8 cellular contexts compared by ENCODE assay signal in genomic region chr2:173898178-173898668, GRCh38.
DNase-seq lines count a peak whose midpoint lies in the region; ATAC-seq and TF ChIP-seq lines count a peak whose summit lies in the region.

No MANE protein-coding gene starts in this region.

- peak; percentile 10 for DNase-seq in fibroblast of villous mesenchyme (ENCODE audit: low read depth)
- no peak for DNase-seq in aorta
- DNase-seq in stimulated activated naive CD4-positive, alpha-beta T cell (lab: John Stamatoyannopoulos, UW): no peak
- DNase-seq in NCI-H2196 treated with DMSO at 0.1 percent for 48 hours (lab: John Stamatoyannopoulos, UW; ENCODE audit: unreplicated experiment): no peak
- no peak for DNase-seq in NCI-H1048 (lab: John Stamatoyannopoulos, UW)

- H3K4me3 ChIP-seq in fibroblast of villous mesenchyme (ENCODE audit: low read depth, low read length) (no peak overlapping the region), aorta (ENCODE audit: low read length in 2 of 2) (no peak overlapping the region)

- no peaks in the 10 kb centered on the region for H3K9me3 ChIP-seq in aorta (ENCODE audit: control insufficient read depth, low read length)

- no peaks in the 10 kb centered on the region for H3K27me3 ChIP-seq in aorta (ENCODE audit: control insufficient read depth in 1 of 2, insufficient read depth in 2 of 2, low read length in 1 of 2)

- ATAC-seq in GM18499 (IDR thresholded peaks at IDR 0.05; ENCODE audit: insufficient read depth, unreplicated experiment) (peak; percentile 89), GM21390 (IDR thresholded peaks at IDR 0.05; ENCODE audit: unreplicated experiment) (peak; percentile 82), HG03439 (IDR thresholded peaks at IDR 0.05; ENCODE audit: unreplicated experiment) (peak; percentile 79), aorta (ENCODE audit: low FRiP score) (no peak)

- no peaks in the 10 kb centered on the region for H3K36me3 ChIP-seq in aorta (ENCODE audit: control insufficient read depth in 1 of 2, insufficient read depth in 2 of 2, low read length in 1 of 2)

- H3K4me1 ChIP-seq in aorta (ENCODE audit: control insufficient read depth in 1 of 2, insufficient read depth in 2 of 2, low read length in 2 of 2): no peaks in the 10 kb centered on the region

- H3K27ac ChIP-seq in aorta (ENCODE audit: low read depth in 1 of 2, low read length in 2 of 2): no peak overlapping the region

- TF ChIP-seq CTCF in fibroblast of villous mesenchyme (IDR thresholded peaks at IDR 0.05; ENCODE audit: insufficient read depth, low read depth, low read length): no peak

- intact Hi-C loops in aorta (cut with DNase I): no loop called here

- 72 to 80% methylated on average over 5 of the region's 5 CpGs for WGBS in aorta, 2 donors
